In genomic region chr2:234463626-234464290, GRCh38 we compare ENCODE assay signal across 1 cellular context.
TF ChIP-seq lines count a peak whose summit lies in the region.

No MANE protein-coding gene starts in this region.

TF ChIP-seq in A549, 52 proteins besides CTCF, POLR2A, EP300 and RAD21 (continued from another document):
- TF ChIP-seq ZC3H11A (IDR thresholded peaks at IDR 0.05) (no peak), RARB (CRISPR knock-in tag; IDR thresholded peaks at IDR 0.05) (no peak), POLR2AphosphoS2 (conservative IDR thresholded peaks at IDR 0.05; ENCODE audit: low read length) (no peak), FOSB (CRISPR knock-in tag; IDR thresholded peaks at IDR 0.05) (no peak), CHD4 (IDR thresholded peaks at IDR 0.05; ENCODE audit: borderline replicate concordance) (no peak), PHF8 (IDR thresholded peaks at IDR 0.05; ENCODE audit: borderline replicate concordance, low read depth) (no peak), MAZ (IDR thresholded peaks at IDR 0.05; ENCODE audit: borderline replicate concordance, low read depth, low read length) (no peak), ESRRA (IDR thresholded peaks at IDR 0.05; ENCODE audit: borderline replicate concordance, low read length) (no peak), USF2 (IDR thresholded peaks at IDR 0.05) (no peak), ATOH8 (CRISPR knock-in tag; IDR thresholded peaks at IDR 0.05; ENCODE audit: low read depth) (peak; percentile 28; the same call in 1 of the 2 replicates), CHD2 (IDR thresholded peaks at IDR 0.05; ENCODE audit: low read length, partially characterized antibody) (no peak), PBX3 (IDR thresholded peaks at IDR 0.05) (no peak), KDM1A (IDR thresholded peaks at IDR 0.05; ENCODE audit: low read depth) (no peak), ELK1 (IDR thresholded peaks at IDR 0.05; ENCODE audit: low read depth, low read length) (no peak), RCOR1 (IDR thresholded peaks at IDR 0.05; ENCODE audit: low read depth, low read length) (no peak), SMC3 (IDR thresholded peaks at IDR 0.05) (no peak), ZSCAN20 (CRISPR knock-in tag; IDR thresholded peaks at IDR 0.05) (no peak), SREBF2 (IDR thresholded peaks at IDR 0.05) (no peak), HMGXB4 (CRISPR knock-in tag; IDR thresholded peaks at IDR 0.05; ENCODE audit: borderline replicate concordance) (no peak), BHLHE40 (IDR thresholded peaks at IDR 0.05; ENCODE audit: low read depth, low read length) (peak; percentile 99)
